Comparison of ENCODE assay signal across 11 cellular contexts in the genomic region with DNA sequence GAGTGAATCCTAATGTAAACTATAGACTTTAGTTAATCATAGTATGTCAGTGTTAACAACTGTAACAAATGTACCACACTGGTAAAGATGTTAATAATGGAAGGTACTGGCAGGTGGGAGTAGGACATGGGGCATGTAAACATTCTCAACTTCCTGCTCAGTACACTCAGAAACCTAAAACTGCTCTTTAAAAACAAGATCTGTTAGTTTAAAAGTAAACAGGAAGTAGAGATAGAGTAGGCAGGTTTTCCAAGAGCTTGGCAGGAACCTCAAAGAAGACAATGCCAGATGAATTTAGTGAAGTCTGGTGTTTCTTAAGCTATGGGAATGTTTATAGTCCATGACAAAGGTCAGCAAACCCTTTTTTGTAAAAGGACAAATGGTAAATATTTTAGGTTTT. TPM values are rescaled to one million over a fixed set of nuclear protein-coding genes. Genes with fewer than 3 reads are reported as not detected.
DNase-seq lines count a peak whose midpoint lies in the region; ATAC-seq and TF ChIP-seq lines count a peak whose summit lies in the region.
"Had no signal": no experiment of that assay in that cellular context is flagged by ENCODE, and none has a peak within 500 bp of the region (broad histone marks: within the 10 kb centered on the region; RNA-seq: fewer than 3 reads in every experiment).

No MANE protein-coding gene starts in this region.

- H3K4me3 ChIP-seq in GM12865 (ENCODE audit: low read depth, low read length) (no peak overlapping the region), fibroblast of villous mesenchyme (ENCODE audit: low read depth, low read length) (no peak overlapping the region)
- H3K4me3 ChIP-seq: ovary had no signal

- no peak for ATAC-seq in CD4-positive, alpha-beta T cell (ENCODE audit: poor library complexity)
- ATAC-seq: SK-N-SH treated with all-trans-retinoic acid at 6 μM for 48 hours had no signal

- H3K27ac ChIP-seq in CD4-positive, alpha-beta T cell (ENCODE audit: low read depth, low read length): no peak overlapping the region
- H3K27ac ChIP-seq: ovary had no signal

- no peaks in the 10 kb centered on the region for H3K9me3 ChIP-seq in CD4-positive, alpha-beta T cell (ENCODE audit: control insufficient read depth, low read length)
- H3K9me3 ChIP-seq: ovary had no signal

- CTCF ChIA-PET in CD4-positive, alpha-beta T cell (lab: Charles Lee): no interaction called here

- no peaks in the 10 kb centered on the region for H3K27me3 ChIP-seq in CD4-positive, alpha-beta T cell (ENCODE audit: control insufficient read depth, insufficient read depth, low read length)
- H3K27me3 ChIP-seq: ovary had no signal

- no peaks in the 10 kb centered on the region for H3K27me3 Mint-ChIP-seq in CD4-positive, alpha-beta T cell
- H3K27me3 Mint-ChIP-seq in T-helper 1 cell treated with Interleukin-12 subunit alpha and Interleukin-12 subunit beta and Interleukin-4 antibody, amounts not matched to agents 30 μg/mL and 1 μg/mL, for 36 hours (ENCODE audit: low read depth): no peaks in the 10 kb centered on the region

- peaks cover 16% of the 10 kb centered on the region for H3K4me1 Mint-ChIP-seq in CD4-positive, alpha-beta T cell (ENCODE audit: low read depth)
- peaks cover 20% of the 10 kb centered on the region for H3K4me1 Mint-ChIP-seq in T-helper 1 cell treated with Interleukin-12 subunit alpha and Interleukin-12 subunit beta and Interleukin-4 antibody, amounts not matched to agents 30 μg/mL and 1 μg/mL, for 36 hours (ENCODE audit: low read depth)

- TF ChIP-seq CTCF in CD4-positive, alpha-beta T cell (IDR thresholded peaks at IDR 0.05): no peak
- TF ChIP-seq CTCF in GM12865 (IDR thresholded peaks at IDR 0.05; ENCODE audit: insufficient read depth, low read depth, low read length, missing control alignments) (no peak), fibroblast of villous mesenchyme (IDR thresholded peaks at IDR 0.05; ENCODE audit: insufficient read depth, low read depth, low read length) (no peak)

- intact Hi-C loops in CD4-positive, alpha-beta T cell (cut with DNase I, micrococcal nuclease): no loop called here

- DNase-seq in CD4-positive, alpha-beta T cell: no peak
- DNase-seq in GM12865 (ENCODE audit: low read depth) (peak; percentile 14), fibroblast of villous mesenchyme (ENCODE audit: low read depth) (peak; percentile 75), NCI-H526 treated with DMSO at 0.1 percent for 48 hours (lab: John Stamatoyannopoulos, UW) (no peak), hepatic stellate cell (ENCODE audit: low spot score) (no peak), NCI-H1436 treated with DMSO at 0.1 percent for 48 hours (lab: John Stamatoyannopoulos, UW) (no peak), activated gamma-delta T cell treated with Interleukin-2 at 50 U/mL for 16 hours (no peak)
- DNase-seq: hippocampal formation, ovary had no signal

- H3K4me3 Mint-ChIP-seq in CD4-positive, alpha-beta T cell: peak overlapping the region; percentile 35
- peak overlapping the region; percentile 14 for H3K4me3 Mint-ChIP-seq in T-helper 1 cell treated with Interleukin-12 subunit alpha and Interleukin-12 subunit beta and Interleukin-4 antibody, amounts not matched to agents 30 μg/mL and 1 μg/mL, for 36 hours

- H3K36me3 Mint-ChIP-seq in CD4-positive, alpha-beta T cell (ENCODE audit: low read depth): peaks cover 26% of the 10 kb centered on the region
- peaks cover 10% of the 10 kb centered on the region for H3K36me3 Mint-ChIP-seq in T-helper 1 cell treated with Interleukin-12 subunit alpha and Interleukin-12 subunit beta and Interleukin-4 antibody, amounts not matched to agents 30 μg/mL and 1 μg/mL, for 36 hours (ENCODE audit: low read depth)

- peaks cover 6% of the 10 kb centered on the region for H3K9me3 Mint-ChIP-seq in CD4-positive, alpha-beta T cell
- H3K9me3 Mint-ChIP-seq in T-helper 1 cell treated with Interleukin-12 subunit alpha and Interleukin-12 subunit beta and Interleukin-4 antibody, amounts not matched to agents 30 μg/mL and 1 μg/mL, for 36 hours: peaks cover 28% of the 10 kb centered on the region

- POLR2A ChIA-PET in CD4-positive, alpha-beta T cell (lab: Charles Lee): no interaction called here

- peak overlapping the region; percentile 26 for H3K27ac Mint-ChIP-seq in CD4-positive, alpha-beta T cell
- H3K27ac Mint-ChIP-seq in T-helper 1 cell treated with Interleukin-12 subunit alpha and Interleukin-12 subunit beta and Interleukin-4 antibody, amounts not matched to agents 30 μg/mL and 1 μg/mL, for 36 hours: peak overlapping the region; percentile 74

RNA-seq across cellular contexts. Expression of a gene that starts 46.6 kb away (rescaled TPM):
- total RNA-seq in CD4-positive, alpha-beta T cell: 1 to 10 TPM; 4.7 to 5.8 TPM
- 4.2 and 9.1 TPM in 2 replicates for total RNA-seq in fibroblast of villous mesenchyme

Comparison
In these comparisons a context has a peak if more than half of its experiments do, and no peak if none do; other contexts are left out.
1. DNase-seq: peak in GM12865 (single experiment) and fibroblast of villous mesenchyme (single experiment); none in CD4-positive, alpha-beta T cell (0 of 10), NCI-H526 treated with DMSO at 0.1 percent for 48 hours (single experiment), hepatic stellate cell (single experiment), NCI-H1436 treated with DMSO at 0.1 percent for 48 hours (single experiment) and activated gamma-delta T cell treated with Interleukin-2 at 50 U/mL for 16 hours (single experiment).